8 cellular contexts compared by ENCODE assay signal in genomic region chr5:180860273-180860886, GRCh38. TPM values are rescaled to one million over a fixed set of nuclear protein-coding genes. Genes with fewer than 3 reads are reported as not detected.
DNase-seq lines count a peak whose midpoint lies in the region; ATAC-seq and TF ChIP-seq lines count a peak whose summit lies in the region.

No MANE protein-coding gene starts in this region.

- ATAC-seq in GM19025 (IDR thresholded peaks at IDR 0.05; ENCODE audit: low read depth, unreplicated experiment) (peak; percentile 17), HG03135 (IDR thresholded peaks at IDR 0.05; ENCODE audit: unreplicated experiment) (peak; percentile 56)
- ATAC-seq in activated T-cell treated with anti-CD3 and anti-CD28 coated beads, Interleukin-2, amount 50 U/mL, for 72 hours (replicated peaks in 1 of 2) = peak; percentile 74 to 76

- DNase-seq in COLO668 (lab: John Stamatoyannopoulos, UW; ENCODE audit: unreplicated experiment) (peak; percentile 33), NCI-H774 (lab: John Stamatoyannopoulos, UW) (peak; percentile 34), glutamatergic neuron (no peak), posterior vena cava (ENCODE audit: low spot score) (peak; percentile 80), mesenteric fat pad (ENCODE audit: low spot score) (no peak)
- DNase-seq in activated T-cell treated with anti-CD3 and anti-CD28 coated beads, Interleukin-2, amount 50 U/mL, for 72 hours = peak; percentile 63 to 64

- H3K4me3 Mint-ChIP-seq in activated T-cell treated with anti-CD3 and anti-CD28 coated beads, Interleukin-2, amount 50 U/mL, for 72 hours = peak overlapping the region; percentile 95 to 97
- H3K4me3 Mint-ChIP-seq in glutamatergic neuron (ENCODE audit: unreplicated experiment) = peak overlapping the region; percentile 94

- H3K36me3 Mint-ChIP-seq in activated T-cell treated with anti-CD3 and anti-CD28 coated beads, Interleukin-2, amount 50 U/mL, for 72 hours (ENCODE audit: insufficient read depth in 2 of 2) = peaks cover 6 to 17% of the 10 kb centered on the region in 2 donors
- no peaks in the 10 kb centered on the region for H3K36me3 Mint-ChIP-seq in glutamatergic neuron (ENCODE audit: unreplicated experiment)

- intact Hi-C loops in posterior vena cava (cut with DNase I) = loop anchor here (2.0 to 10.0 kb wide), 3 partner anchors 30 to 384 kb away; partner anchors contain the start of gene RACK1 (in 1 of the 2)

- H3K27me3 Mint-ChIP-seq in activated T-cell treated with anti-CD3 and anti-CD28 coated beads, Interleukin-2, amount 50 U/mL, for 72 hours (ENCODE audit: low read depth) = no peaks in the 10 kb centered on the region
- peaks cover 3% of the 10 kb centered on the region for H3K27me3 Mint-ChIP-seq in glutamatergic neuron (ENCODE audit: unreplicated experiment)

- peaks cover 36% of the 10 kb centered on the region for H3K4me1 Mint-ChIP-seq in activated T-cell treated with anti-CD3 and anti-CD28 coated beads, Interleukin-2, amount 50 U/mL, for 72 hours (ENCODE audit: low read depth)
- H3K4me1 Mint-ChIP-seq in glutamatergic neuron (ENCODE audit: low read depth, unreplicated experiment) = peaks cover 9% of the 10 kb centered on the region

- peak; percentile 8 for TF ChIP-seq CTCF in glutamatergic neuron (IDR thresholded peaks at IDR 0.05; ENCODE audit: partially characterized antibody, unreplicated experiment)

- H3K27ac Mint-ChIP-seq in activated T-cell treated with anti-CD3 and anti-CD28 coated beads, Interleukin-2, amount 50 U/mL, for 72 hours = peak overlapping the region; percentile 85
- H3K27ac Mint-ChIP-seq in glutamatergic neuron (ENCODE audit: unreplicated experiment) = peak overlapping the region; percentile 81

- H3K9me3 Mint-ChIP-seq in activated T-cell treated with anti-CD3 and anti-CD28 coated beads, Interleukin-2, amount 50 U/mL, for 72 hours = no peaks in the 10 kb centered on the region
- no peaks in the 10 kb centered on the region for H3K9me3 Mint-ChIP-seq in glutamatergic neuron (ENCODE audit: unreplicated experiment)

RNA-seq across cellular contexts. Expression of gene ZFP62, which starts 0.7 kb away (rescaled TPM):
- total RNA-seq in activated T-cell treated with anti-CD3 and anti-CD28 coated beads, Interleukin-2, amount 50 U/mL, for 72 hours = 10 to 100 TPM; 22.8 to 34.9 TPM
- total RNA-seq in glutamatergic neuron (ENCODE audit: unreplicated experiment) = 27.0 TPM
- total RNA-seq in posterior vena cava = 10 to 100 TPM; 21.2 to 22.2 TPM
- 9.1 TPM for total RNA-seq in mesenteric fat pad

RNA-seq across cellular contexts. Expression of gene BTNL8, which starts 38.6 kb away (rescaled TPM):
- total RNA-seq in activated T-cell treated with anti-CD3 and anti-CD28 coated beads, Interleukin-2, amount 50 U/mL, for 72 hours = 1 to 10 TPM in 1 of 2 donors, under 1 TPM in 1; 0.74 to 1.2 TPM
- total RNA-seq in glutamatergic neuron (ENCODE audit: unreplicated experiment) (not detected), posterior vena cava (not detected), mesenteric fat pad (0.96 TPM)

RNA-seq across cellular contexts. Expression of gene MGAT1, which starts 57.8 kb away (rescaled TPM):
- 100 to 1,000 TPM; 102 to 109 TPM for total RNA-seq in activated T-cell treated with anti-CD3 and anti-CD28 coated beads, Interleukin-2, amount 50 U/mL, for 72 hours
- total RNA-seq in glutamatergic neuron (ENCODE audit: unreplicated experiment) (45.6 TPM), posterior vena cava (100 to 1,000 TPM; 150 to 160 TPM), mesenteric fat pad (380 TPM)

Comparison
In these comparisons a context has a peak if more than half of its experiments do, and no peak if none do; other contexts are left out.
1. DNase-seq: peak in COLO668 (single experiment), NCI-H774 (single experiment), activated T-cell treated with anti-CD3 and anti-CD28 coated beads, Interleukin-2, amount 50 U/mL, for 72 hours (2 of 2) and posterior vena cava (single experiment); none in glutamatergic neuron (single experiment) and mesenteric fat pad (single experiment).
2. ATAC-seq: peak in every context shown above with its lines; median percentile 75 in activated T-cell treated with anti-CD3 and anti-CD28 coated beads, Interleukin-2, amount 50 U/mL, for 72 hours; 56 in HG03135; 17 in GM19025.